In genomic region chr6:37500294-37500608, GRCh38 we compare ENCODE assay signal across 8 cellular contexts. TPM values are rescaled to one million over a fixed set of nuclear protein-coding genes. Genes with fewer than 3 reads are reported as not detected.
DNase-seq lines count a peak whose midpoint lies in the region; ATAC-seq lines count a peak whose summit lies in the region.

No MANE protein-coding gene starts in this region.

- H3K4me3 Mint-ChIP-seq in T-helper 1 cell treated with Interleukin-12 subunit alpha and Interleukin-12 subunit beta and Interleukin-4 antibody, amounts not matched to agents 30 μg/mL and 1 μg/mL, for 36 hours = peak overlapping the region; percentile 94
- peak overlapping the region; percentile 97 for H3K4me3 Mint-ChIP-seq in activated CD8-positive, alpha-beta T cell treated with anti-CD3 and anti-CD28 coated beads, Interleukin-2, amount 10 ng/mL, durations not matched to agents 7 days and 5 days
- peak overlapping the region; percentile 92 for H3K4me3 Mint-ChIP-seq in stimulated activated memory B cell treated with anti-CD40 and anti-IgM and Interleukin-4, amounts not matched to agents 10 μg/mL and 1 μg/mL and 100 μg/mL, for 72 hours

- no peak for DNase-seq in T-helper 1 cell
- no peak for DNase-seq in activated CD8-positive, alpha-beta T cell treated with anti-CD3 and anti-CD28 coated beads, Interleukin-2, amount 10 ng/mL, durations not matched to agents 7 days and 5 days
- no peak for DNase-seq in pons (ENCODE audit: low spot score)
- no peak for DNase-seq in DMS53 (lab: John Stamatoyannopoulos, UW)
- no peak for DNase-seq in A172 (ENCODE audit: low spot score)

- H3K9me3 Mint-ChIP-seq in T-helper 1 cell treated with Interleukin-12 subunit alpha and Interleukin-12 subunit beta and Interleukin-4 antibody, amounts not matched to agents 30 μg/mL and 1 μg/mL, for 36 hours = no peaks in the 10 kb centered on the region
- no peaks in the 10 kb centered on the region for H3K9me3 Mint-ChIP-seq in activated CD8-positive, alpha-beta T cell treated with anti-CD3 and anti-CD28 coated beads, Interleukin-2, amount 10 ng/mL, durations not matched to agents 7 days and 5 days (ENCODE audit: insufficient read depth)
- no peaks in the 10 kb centered on the region for H3K9me3 Mint-ChIP-seq in stimulated activated memory B cell treated with anti-CD40 and anti-IgM and Interleukin-4, amounts not matched to agents 10 μg/mL and 1 μg/mL and 100 μg/mL, for 72 hours

- H3K27ac ChIP-seq in iPS-18a (ENCODE audit: low read length) = no peak overlapping the region

- ATAC-seq in activated CD8-positive, alpha-beta T cell treated with anti-CD3 and anti-CD28 coated beads, Interleukin-2, amount 10 ng/mL, durations not matched to agents 7 days and 5 days = no peak
- no peak for ATAC-seq in stimulated activated memory B cell treated with anti-CD40 and anti-IgM and Interleukin-4, amounts not matched to agents 10 μg/mL and 1 μg/mL and 100 μg/mL, for 72 hours

- no peaks in the 10 kb centered on the region for H3K4me1 ChIP-seq in iPS-18a (ENCODE audit: control insufficient read depth, low read depth, low read length)

- peaks cover 44% of the 10 kb centered on the region for H3K4me1 Mint-ChIP-seq in T-helper 1 cell treated with Interleukin-12 subunit alpha and Interleukin-12 subunit beta and Interleukin-4 antibody, amounts not matched to agents 30 μg/mL and 1 μg/mL, for 36 hours (ENCODE audit: low read depth)
- peaks cover 74% of the 10 kb centered on the region for H3K4me1 Mint-ChIP-seq in activated CD8-positive, alpha-beta T cell treated with anti-CD3 and anti-CD28 coated beads, Interleukin-2, amount 10 ng/mL, durations not matched to agents 7 days and 5 days (ENCODE audit: low read depth)
- peaks cover 84% of the 10 kb centered on the region for H3K4me1 Mint-ChIP-seq in stimulated activated memory B cell treated with anti-CD40 and anti-IgM and Interleukin-4, amounts not matched to agents 10 μg/mL and 1 μg/mL and 100 μg/mL, for 72 hours

- H3K27me3 Mint-ChIP-seq in T-helper 1 cell treated with Interleukin-12 subunit alpha and Interleukin-12 subunit beta and Interleukin-4 antibody, amounts not matched to agents 30 μg/mL and 1 μg/mL, for 36 hours (ENCODE audit: low read depth) = no peaks in the 10 kb centered on the region
- no peaks in the 10 kb centered on the region for H3K27me3 Mint-ChIP-seq in activated CD8-positive, alpha-beta T cell treated with anti-CD3 and anti-CD28 coated beads, Interleukin-2, amount 10 ng/mL, durations not matched to agents 7 days and 5 days (ENCODE audit: low read depth)
- H3K27me3 Mint-ChIP-seq in stimulated activated memory B cell treated with anti-CD40 and anti-IgM and Interleukin-4, amounts not matched to agents 10 μg/mL and 1 μg/mL and 100 μg/mL, for 72 hours = no peaks in the 10 kb centered on the region

- peaks cover 32% of the 10 kb centered on the region for H3K27me3 ChIP-seq in iPS-18a (ENCODE audit: control insufficient read depth, insufficient read depth, low read length)

- CTCF ChIA-PET in activated CD8-positive, alpha-beta T cell treated with anti-CD3 and anti-CD28 coated beads, Interleukin-2, amount 10 ng/mL, durations not matched to agents 7 days and 5 days (lab: Charles Lee) = interaction anchor here (0.7 to 7.7 kb wide), 4 partner anchors 17 to 926 kb away, joined by 3 to 64 read pairs (median 4); no protein-coding TSS in a partner anchor

- peak overlapping the region; percentile 76 for H3K4me3 ChIP-seq in iPS-18a (ENCODE audit: low read length)

- POLR2A ChIA-PET in activated CD8-positive, alpha-beta T cell treated with anti-CD3 and anti-CD28 coated beads, Interleukin-2, amount 10 ng/mL, durations not matched to agents 7 days and 5 days (lab: Charles Lee) = interaction anchor here (0.6 to 8.7 kb wide), 5 partner anchors 16 to 514 kb away, joined by 3 to 129 read pairs (median 4); partner anchors contain the start of genes CMTR1 and MTCH1

- no peaks in the 10 kb centered on the region for H3K36me3 ChIP-seq in iPS-18a (ENCODE audit: control insufficient read depth, low read depth, low read length)

- H3K9me3 ChIP-seq in iPS-18a (ENCODE audit: control insufficient read depth, low read depth, low read length) = no peaks in the 10 kb centered on the region

- peak overlapping the region; percentile 94 for H3K27ac Mint-ChIP-seq in T-helper 1 cell treated with Interleukin-12 subunit alpha and Interleukin-12 subunit beta and Interleukin-4 antibody, amounts not matched to agents 30 μg/mL and 1 μg/mL, for 36 hours
- peak overlapping the region; percentile 98 for H3K27ac Mint-ChIP-seq in activated CD8-positive, alpha-beta T cell treated with anti-CD3 and anti-CD28 coated beads, Interleukin-2, amount 10 ng/mL, durations not matched to agents 7 days and 5 days
- peak overlapping the region; percentile 83 for H3K27ac Mint-ChIP-seq in stimulated activated memory B cell treated with anti-CD40 and anti-IgM and Interleukin-4, amounts not matched to agents 10 μg/mL and 1 μg/mL and 100 μg/mL, for 72 hours

- H3K9ac ChIP-seq in iPS-18a (ENCODE audit: low read length) = peak overlapping the region; percentile 78

- peaks cover 3% of the 10 kb centered on the region for H3K36me3 Mint-ChIP-seq in T-helper 1 cell treated with Interleukin-12 subunit alpha and Interleukin-12 subunit beta and Interleukin-4 antibody, amounts not matched to agents 30 μg/mL and 1 μg/mL, for 36 hours (ENCODE audit: low read depth)
- peaks cover 13% of the 10 kb centered on the region for H3K36me3 Mint-ChIP-seq in activated CD8-positive, alpha-beta T cell treated with anti-CD3 and anti-CD28 coated beads, Interleukin-2, amount 10 ng/mL, durations not matched to agents 7 days and 5 days (ENCODE audit: low read depth)
- H3K36me3 Mint-ChIP-seq in stimulated activated memory B cell treated with anti-CD40 and anti-IgM and Interleukin-4, amounts not matched to agents 10 μg/mL and 1 μg/mL and 100 μg/mL, for 72 hours = no peaks in the 10 kb centered on the region

RNA-seq across cellular contexts. Expression of gene CCDC167, which starts 0.6 kb away (rescaled TPM):
- 10 to 100 TPM; 64.0 to 69.4 TPM for total RNA-seq in activated CD8-positive, alpha-beta T cell treated with anti-CD3 and anti-CD28 coated beads, Interleukin-2, amount 10 ng/mL, durations not matched to agents 7 days and 5 days
- total RNA-seq in A172 (2014; rRNA removed; shearing (Covaris generic)) = 53.8 and 96.5 TPM in 2 replicates
